Comparison of ENCODE assay signal across 7 cellular contexts in the genomic region with DNA sequence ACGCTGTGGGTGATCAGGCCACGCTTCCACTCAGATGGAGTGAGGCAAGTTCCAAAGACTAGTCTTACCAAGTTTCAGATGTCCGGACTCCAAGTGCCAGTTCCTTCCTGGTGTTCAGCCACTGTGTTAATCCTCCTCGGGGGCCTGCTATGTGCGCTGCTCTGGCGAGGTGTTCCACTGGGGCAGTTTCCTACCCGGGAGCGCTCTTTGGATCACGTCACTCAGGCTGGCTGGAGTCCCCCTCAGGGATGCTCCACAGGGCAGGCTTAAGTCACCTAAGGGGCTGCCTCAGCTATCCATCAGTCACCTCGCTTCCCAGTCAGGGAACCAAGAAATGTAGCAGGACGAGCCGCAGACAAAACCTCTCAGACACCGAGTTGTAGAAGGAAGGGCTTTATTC.
DNase-seq lines count a peak whose midpoint lies in the region; ATAC-seq, FAIRE-seq and TF ChIP-seq lines count a peak whose summit lies in the region.
"Not testable (repeated sequence)": the region's sequence is repeated elsewhere in the genome, so short reads cannot be mapped to it uniquely, and the experiment has no call there.

No MANE protein-coding gene starts in this region.

- H3K27me3 ChIP-seq in OCI-LY3 (ENCODE audit: low read depth, low read length); GM12878 (replicated peaks in 1 of 2; ENCODE audit: control insufficient read depth in 2 of 2, insufficient read depth in 2 of 2, low read length in 1 of 2): not testable (repeated sequence)

- not testable (repeated sequence) for H3K27me3 Mint-ChIP-seq in Calu3 (ENCODE audit: unreplicated experiment); nephron progenitor cell (ENCODE audit: low read depth, poor library complexity)

- WGBS in GM12878 (ENCODE audit: insufficient coverage, insufficient replicate concordance, low lambda C conversion rate, missing lambda C conversion rate) = 66% methylated on average over 13 of the region's 13 CpGs

- peak overlapping the region; percentile 99 for H3K27ac ChIP-seq in OCI-LY3 (ENCODE audit: low read length)
- not testable (repeated sequence) for H3K27ac ChIP-seq in GM12878 (ENCODE audit: control insufficient read depth, insufficient read depth)

- peaks cover 18% of the 10 kb centered on the region for H3K36me3 Mint-ChIP-seq in Calu3 (ENCODE audit: insufficient read depth, unreplicated experiment)
- not testable (repeated sequence) for H3K36me3 Mint-ChIP-seq in nephron progenitor cell (ENCODE audit: low read depth)

- ATAC-seq in GM19023 (IDR thresholded peaks at IDR 0.05; ENCODE audit: unreplicated experiment) (peak; percentile 50), GM12878 (peak; percentile 60)

- peak overlapping the region; percentile 100 for H3K27ac Mint-ChIP-seq in Calu3 (ENCODE audit: unreplicated experiment)
- H3K27ac Mint-ChIP-seq in nephron progenitor cell = peak overlapping the region; percentile 44

- not testable (repeated sequence) for H3K9me3 Mint-ChIP-seq in Calu3 (ENCODE audit: low read depth, unreplicated experiment); nephron progenitor cell

- peak overlapping the region; percentile 81 for H3K4me2 ChIP-seq in OCI-LY3 (ENCODE audit: low read length)
- not testable (repeated sequence) for H3K4me2 ChIP-seq in GM12878 (ENCODE audit: control insufficient read depth, insufficient read depth)

- not testable (repeated sequence) for FAIRE-seq in GM12878 (lab: Jason Lieb, UNC)

- POLR2A ChIA-PET in GM12878 (lab: Charles Lee) = not testable (repeated sequence)

- H3K4me3 ChIP-seq in OCI-LY3 (ENCODE audit: low read length) = peak overlapping the region; percentile 89
- not testable (repeated sequence) for H3K4me3 ChIP-seq in GM12878
- peak overlapping the region; percentile 52 for H3K4me3 ChIP-seq in epithelial cell of proximal tubule (ENCODE audit: low read depth, low read length)

- peaks cover 38% of the 10 kb centered on the region for H3K4me1 ChIP-seq in OCI-LY3 (ENCODE audit: low read length)
- not testable (repeated sequence) for H3K4me1 ChIP-seq in GM12878 (ENCODE audit: control insufficient read depth, insufficient read depth, low read length)

- not testable (repeated sequence) for BruUV-seq in Calu3 (replicated peaks; lab: Mats Ljungman, UMichigan)
- TSS peak; percentile 74 for BruUV-seq in GM12878 (replicated peaks; lab: Mats Ljungman, UMichigan)

- RAD21 ChIA-PET in GM12878 (lab: Charles Lee; ENCODE audit: unreplicated experiment) = not testable (repeated sequence)

- H3K9me3 ChIP-seq in OCI-LY3 (ENCODE audit: insufficient read depth, low read length) = peaks cover 12% of the 10 kb centered on the region; the same call in 1 of the 2 replicates
- not testable (repeated sequence) for H3K9me3 ChIP-seq in GM12878 (replicated peaks; ENCODE audit: control insufficient read depth, insufficient read depth, low read length)

- peak; percentile 51 for DNase-seq in Calu3
- not testable (repeated sequence) for DNase-seq in GM12878 (ENCODE audit: low read depth, low spot score); nephron progenitor cell
- peak; percentile 33 for DNase-seq in epithelial cell of proximal tubule (ENCODE audit: low read depth)
- DNase-seq in kidney tubule cell (ENCODE audit: low spot score) = peak; percentile 78

- not testable (repeated sequence) for H4K20me1 ChIP-seq in OCI-LY3 (ENCODE audit: insufficient read depth, low read length); GM12878 (ENCODE audit: control insufficient read depth, insufficient read depth)

- H3K4me3 Mint-ChIP-seq in Calu3 (ENCODE audit: low read depth, unreplicated experiment) = peak overlapping the region; percentile 95
- H3K4me3 Mint-ChIP-seq in nephron progenitor cell = not testable (repeated sequence)

- peak overlapping the region; percentile 18; the same call in 1 of the 2 replicates for H2AFZ ChIP-seq in OCI-LY3 (ENCODE audit: low read depth, low read length)
- H2AFZ ChIP-seq in GM12878 (ENCODE audit: control insufficient read depth, low read depth, low read length) = not testable (repeated sequence)

- H3K9ac ChIP-seq in OCI-LY3 (ENCODE audit: low read length) = peak overlapping the region; percentile 99
- not testable (repeated sequence) for H3K9ac ChIP-seq in GM12878 (ENCODE audit: control insufficient read depth, insufficient read depth, low read length)

- intact Hi-C loops in Calu3 (cut with micrococcal nuclease; ENCODE audit: unreplicated experiment) (loop anchor here (5.0 kb wide), 1 partner anchor 101 kb away; no protein-coding TSS in a partner anchor), GM12878 (cut with micrococcal nuclease; ENCODE audit: unreplicated experiment) (loop anchor here (2.0 kb wide), 1 partner anchor 78 kb away; no protein-coding TSS in a partner anchor)

- TF ChIP-seq EP300 in GM12878 (IDR thresholded peaks at IDR 0.05; ENCODE audit: borderline replicate concordance in 1 of 2, control insufficient read depth in 1 of 2, low read depth in 2 of 2, low read length in 2 of 2) = not testable (repeated sequence)

- TF ChIP-seq RAD21 in GM12878 (IDR thresholded peaks at IDR 0.05; ENCODE audit: insufficient read depth, low read depth, low read length) = not testable (repeated sequence)

- peaks cover 51% of the 10 kb centered on the region for H3K79me2 ChIP-seq in OCI-LY3 (ENCODE audit: low read length)
- not testable (repeated sequence) for H3K79me2 ChIP-seq in GM12878 (ENCODE audit: control insufficient read depth, insufficient read depth, low read length)

- in situ Hi-C loops in GM12878 (cut with MboI) = not testable (repeated sequence)

- TF ChIP-seq POLR2A in GM12878 (IDR thresholded peaks at IDR 0.05; ENCODE audit: low read depth, low read length) = not testable (repeated sequence)

- SMC1A ChIA-PET in GM12878 (lab: Charles Lee; ENCODE audit: uncharacterized antibody, unreplicated experiment) = interaction anchor here (0.9 kb wide), 2 partner anchors 15 to 71 kb away, joined by 3 read pairs; no protein-coding TSS in a partner anchor

- CTCF ChIA-PET in Calu3 (lab: Charles Lee) = interaction anchor here (0.6 kb wide), 1 partner anchor 84 kb away, joined by 3 read pairs; no protein-coding TSS in a partner anchor
- CTCF ChIA-PET in GM12878 (lab: Yijun Ruan, JAX) = not testable (repeated sequence)

- H3K4me1 Mint-ChIP-seq in Calu3 (ENCODE audit: low read depth, unreplicated experiment) = peaks cover 28% of the 10 kb centered on the region
- not testable (repeated sequence) for H3K4me1 Mint-ChIP-seq in nephron progenitor cell

- TF ChIP-seq CTCF in Calu3 (IDR thresholded peaks at IDR 0.05; ENCODE audit: unreplicated experiment); OCI-LY3 (IDR thresholded peaks at IDR 0.05; ENCODE audit: low read depth, low read length); GM12878 (IDR thresholded peaks at IDR 0.05 in 2 of 3, conservative IDR thresholded peaks at IDR 0.05 in 1 of 3; ENCODE audit: control insufficient read depth in 2 of 3, extremely low read depth in 1 of 3, insufficient read depth in 1 of 3, low read depth in 3 of 3, low read length in 3 of 3); epithelial cell of proximal tubule (conservative IDR thresholded peaks at IDR 0.05; ENCODE audit: low read depth, low read length); nephron progenitor cell (IDR thresholded peaks at IDR 0.05): not testable (repeated sequence)

- peaks cover 44% of the 10 kb centered on the region for H3K36me3 ChIP-seq in OCI-LY3 (replicated peaks; ENCODE audit: low read depth, low read length)
- not testable (repeated sequence) for H3K36me3 ChIP-seq in GM12878 (ENCODE audit: control insufficient read depth in 2 of 2, insufficient read depth in 2 of 2, low read length in 1 of 2)

TF ChIP-seq in GM12878, 131 proteins besides CTCF, POLR2A, EP300 and RAD21:
- TF ChIP-seq IKZF1 (conservative IDR thresholded peaks at IDR 0.05) = peak; percentile 47; the same call in 1 of the 2 replicates
